ENCODE assay signal across 24 cellular contexts in genomic region chr16:10642964-10643363, GRCh38. TPM values are rescaled to one million over a fixed set of nuclear protein-coding genes. Genes with fewer than 3 reads are reported as not detected.
"Had no signal": no experiment of that assay in that cellular context is flagged by ENCODE, and none has a peak within 500 bp of the region (broad histone marks: within the 10 kb centered on the region; RNA-seq: fewer than 3 reads in every experiment).

No MANE protein-coding gene starts in this region.

- H3K4me3 ChIP-seq: breast epithelium had no signal

- H3K4me1 Mint-ChIP-seq: activated B cell treated with CpG ODN at 0.5 μM for 24 hours; activated CD4-positive, alpha-beta T cell treated with anti-CD3 and anti-CD28 coated beads, Interleukin-2, amount 10 ng/mL, durations not matched to agents 24 days and 14 days; activated CD8-positive, alpha-beta memory T cell treated with anti-CD3 and anti-CD28 coated beads, Interleukin-2, amount 10 ng/mL, durations not matched to agents 7 days and 5 days; activated naive CD4-positive, alpha-beta T cell treated with anti-CD3 and anti-CD28 coated beads, Interleukin-2, amount 50 U/mL, for 24 hours; T-helper 17 cell had no signal

- H3K27ac ChIP-seq: breast epithelium had no signal

- H3K9me3 ChIP-seq: breast epithelium had no signal

- H3K27me3 Mint-ChIP-seq: activated CD8-positive, alpha-beta memory T cell treated with anti-CD3 and anti-CD28 coated beads, Interleukin-2, amount 10 ng/mL, durations not matched to agents 7 days and 5 days; activated naive CD4-positive, alpha-beta T cell treated with anti-CD3 and anti-CD28 coated beads, Interleukin-2, amount 50 U/mL, for 24 hours had no signal

- H3K27me3 ChIP-seq: breast epithelium had no signal

- H3K4me1 ChIP-seq: breast epithelium had no signal

- H3K36me3 ChIP-seq: breast epithelium had no signal

- H3K27ac Mint-ChIP-seq: activated B cell treated with CpG ODN at 0.5 μM for 24 hours; activated CD4-positive, alpha-beta T cell treated with anti-CD3 and anti-CD28 coated beads, Interleukin-2, amount 10 ng/mL, durations not matched to agents 24 days and 14 days; activated CD8-positive, alpha-beta memory T cell treated with anti-CD3 and anti-CD28 coated beads, Interleukin-2, amount 10 ng/mL, durations not matched to agents 7 days and 5 days; activated naive CD4-positive, alpha-beta T cell treated with anti-CD3 and anti-CD28 coated beads, Interleukin-2, amount 50 U/mL, for 24 hours; activated T-cell treated with anti-CD3 and anti-CD28 coated beads, Interleukin-2, amount 50 U/mL, for 24 hours; activated T-helper 1 cell treated with anti-CD3 and anti-CD28 coated beads, Interleukin-12 subunit alpha, Interleukin-12 subunit beta, Interleukin-2, Interleukin-4 antibody, amounts not matched to agents 30 ng/mL and 10 ng/mL and 1 ng/mL, durations not matched to agents 14 hours and 24 hours and 36 hours; T-helper 17 cell had no signal

- DNase-seq: activated B cell treated with CpG ODN at 0.5 μM for 24 hours; activated CD4-positive, alpha-beta T cell treated with anti-CD3 and anti-CD28 coated beads for 1 hour; activated CD4-positive, alpha-beta T cell treated with anti-CD3 and anti-CD28 coated beads, Interleukin-2, amount 10 ng/mL, durations not matched to agents 24 days and 14 days; activated CD4-positive, alpha-beta T cell treated with anti-CD3 and anti-CD28 coated beads, Interleukin-2, amount 50 U/mL, for 48 hours; activated CD8-positive, alpha-beta memory T cell treated with anti-CD3 and anti-CD28 coated beads, Interleukin-2, amount 10 ng/mL, durations not matched to agents 7 days and 5 days; activated effector memory CD4-positive, alpha-beta T cell treated with Interleukin-2 at 50 U/mL for 16 hours; activated naive CD4-positive, alpha-beta T cell; activated T-cell treated with anti-CD3 and anti-CD28 coated beads, Interleukin-2, amount 50 U/mL, for 24 hours; central memory CD4-positive, alpha-beta T cell; Kasumi-1; NCI-H1105 treated with DMSO at 0.1 percent for 48 hours; NCI-H146; NCI-H1930; NCI-H2171; NCI-H2227 treated with DMSO at 0.1 percent for 48 hours; NCI-H446 treated with DMSO at 0.1 percent for 48 hours; NCI-H526 treated with DMSO at 0.1 percent for 48 hours; SIG-M5; T-helper 17 cell; T-helper 9 cell had no signal

- H3K9me3 Mint-ChIP-seq: activated CD4-positive, alpha-beta T cell treated with anti-CD3 and anti-CD28 coated beads, Interleukin-2, amount 10 ng/mL, durations not matched to agents 24 days and 14 days; activated naive CD4-positive, alpha-beta T cell treated with anti-CD3 and anti-CD28 coated beads, Interleukin-2, amount 50 U/mL, for 24 hours; activated T-helper 1 cell treated with anti-CD3 and anti-CD28 coated beads, Interleukin-12 subunit alpha, Interleukin-12 subunit beta, Interleukin-2, Interleukin-4 antibody, amounts not matched to agents 30 ng/mL and 10 ng/mL and 1 ng/mL, durations not matched to agents 14 hours and 24 hours and 36 hours had no signal

- ATAC-seq: activated CD8-positive, alpha-beta memory T cell treated with anti-CD3 and anti-CD28 coated beads, Interleukin-2, amount 10 ng/mL, durations not matched to agents 7 days and 5 days; T-helper 17 cell had no signal

- H3K36me3 Mint-ChIP-seq: activated CD8-positive, alpha-beta memory T cell treated with anti-CD3 and anti-CD28 coated beads, Interleukin-2, amount 10 ng/mL, durations not matched to agents 7 days and 5 days; activated naive CD4-positive, alpha-beta T cell treated with anti-CD3 and anti-CD28 coated beads, Interleukin-2, amount 50 U/mL, for 24 hours had no signal

- H3K4me3 Mint-ChIP-seq: activated B cell treated with CpG ODN at 0.5 μM for 24 hours; activated CD4-positive, alpha-beta T cell treated with anti-CD3 and anti-CD28 coated beads, Interleukin-2, amount 10 ng/mL, durations not matched to agents 24 days and 14 days; activated CD8-positive, alpha-beta memory T cell treated with anti-CD3 and anti-CD28 coated beads, Interleukin-2, amount 10 ng/mL, durations not matched to agents 7 days and 5 days; activated naive CD4-positive, alpha-beta T cell treated with anti-CD3 and anti-CD28 coated beads, Interleukin-2, amount 50 U/mL, for 24 hours; activated T-cell treated with anti-CD3 and anti-CD28 coated beads, Interleukin-2, amount 50 U/mL, for 24 hours; activated T-helper 1 cell treated with anti-CD3 and anti-CD28 coated beads, Interleukin-12 subunit alpha, Interleukin-12 subunit beta, Interleukin-2, Interleukin-4 antibody, amounts not matched to agents 30 ng/mL and 10 ng/mL and 1 ng/mL, durations not matched to agents 14 hours and 24 hours and 36 hours; T-helper 17 cell had no signal

RNA-seq across cellular contexts. Expression of gene TEKT5, which starts 51.8 kb away (rescaled TPM):
- total RNA-seq: activated B cell treated with CpG ODN at 0.5 μM for 24 hours; activated CD4-positive, alpha-beta T cell treated with anti-CD3 and anti-CD28 coated beads, Interleukin-2, amount 10 ng/mL, durations not matched to agents 24 days and 14 days; activated T-helper 1 cell treated with anti-CD3 and anti-CD28 coated beads, Interleukin-12 subunit alpha, Interleukin-12 subunit beta, Interleukin-2, Interleukin-4 antibody, amounts not matched to agents 30 ng/mL and 10 ng/mL and 1 ng/mL, durations not matched to agents 14 hours and 24 hours and 36 hours; breast epithelium; RPMI7951; T-helper 17 cell had no signal
